17 cellular contexts compared by ENCODE assay signal in genomic region chr21:37415938-37416337, GRCh38. TPM values are rescaled to one million over a fixed set of nuclear protein-coding genes. Genes with fewer than 3 reads are reported as not detected.
A peak's percentile ranks its signal among the peaks of the same experiment; 100 is the strongest.
DNase-seq lines count a peak whose midpoint lies in the region; ATAC-seq, FAIRE-seq and TF ChIP-seq lines count a peak whose summit lies in the region.
"Had no signal": no experiment of that assay in that cellular context is flagged by ENCODE, and none has a peak within 500 bp of the region (broad histone marks: within the 10 kb centered on the region; RNA-seq: fewer than 3 reads in every experiment).

No MANE protein-coding gene starts in this region.

- FAIRE-seq in H54 (lab: Jason Lieb, UNC), result no peak

- no peak for TF ChIP-seq POLR2A in right lobe of liver (IDR thresholded peaks at IDR 0.05)
- TF ChIP-seq POLR2A in suprapubic skin (IDR thresholded peaks at IDR 0.05), result no peak
- TF ChIP-seq POLR2A in H54 (IDR thresholded peaks at IDR 0.05; ENCODE audit: low read depth, low read length), result no peak

- H3K4me1 ChIP-seq in right atrium auricular region (peaks cover 0 to 84% of the 10 kb centered on the region in 2 donors), right lobe of liver (peaks cover 0 to 37% (median 8%) of the 10 kb centered on the region in 4 donors), suprapubic skin (peaks cover 58% of the 10 kb centered on the region)

- intact Hi-C loops in left ventricle myocardium superior (cut with micrococcal nuclease) (no loop called here), right lobe of liver (cut with DNase I) (no loop called here)
- intact Hi-C loops in activated T-helper 2 cell treated with anti-CD3 and anti-CD28 coated beads, Interferon-gamma antibody, Interleukin-2, Interleukin-4, amounts not matched to agents 10 μg/mL and 5 μg/mL and 100 μg/mL, durations not matched to agents 14 hours and 24 hours and 36 hours (cut with micrococcal nuclease), result no loop called here

- ATAC-seq in left ventricle myocardium superior (peak; percentile 50), right lobe of liver (peak; percentile 67 to 87 (median 80))

- H3K9me3 ChIP-seq in right atrium auricular region, result no peaks in the 10 kb centered on the region
- no peaks in the 10 kb centered on the region for H3K9me3 ChIP-seq in right lobe of liver
- no peaks in the 10 kb centered on the region for H3K9me3 ChIP-seq in suprapubic skin
- H3K9me3 ChIP-seq: HAP-1, sigmoid colon had no signal

- H3K27ac ChIP-seq in right atrium auricular region, result peak overlapping the region in 1 of 2 donors; percentile 22
- H3K27ac ChIP-seq in right lobe of liver, result peak overlapping the region in 1 of 3 donors; percentile 14
- H3K27ac ChIP-seq in suprapubic skin, result peak overlapping the region; percentile 34
- H3K27ac ChIP-seq: epithelial cell of prostate, sigmoid colon had no signal

- H3K4me3 Mint-ChIP-seq in activated T-helper 2 cell treated with anti-CD3 and anti-CD28 coated beads, Interferon-gamma antibody, Interleukin-2, Interleukin-4, amounts not matched to agents 10 μg/mL and 5 μg/mL and 100 μg/mL, durations not matched to agents 14 hours and 24 hours and 36 hours (ENCODE audit: low read depth), result no peak overlapping the region

- peaks cover 67% of the 10 kb centered on the region for H3K4me1 Mint-ChIP-seq in activated T-helper 2 cell treated with anti-CD3 and anti-CD28 coated beads, Interferon-gamma antibody, Interleukin-2, Interleukin-4, amounts not matched to agents 10 μg/mL and 5 μg/mL and 100 μg/mL, durations not matched to agents 14 hours and 24 hours and 36 hours (ENCODE audit: low read depth)

- H3K36me3 Mint-ChIP-seq in activated T-helper 2 cell treated with anti-CD3 and anti-CD28 coated beads, Interferon-gamma antibody, Interleukin-2, Interleukin-4, amounts not matched to agents 10 μg/mL and 5 μg/mL and 100 μg/mL, durations not matched to agents 14 hours and 24 hours and 36 hours (ENCODE audit: low read depth), result peaks cover 12% of the 10 kb centered on the region

- WGBS in right lobe of liver (ENCODE audit: insufficient coverage, low coverage, low lambda C conversion rate, missing lambda C conversion rate), result 22% methylated on average over 2 of the region's 2 CpGs
- 42% methylated on average over 2 of the region's 2 CpGs for WGBS in suprapubic skin

- peak overlapping the region; percentile 2 for H3K27ac Mint-ChIP-seq in activated T-helper 2 cell treated with anti-CD3 and anti-CD28 coated beads, Interferon-gamma antibody, Interleukin-2, Interleukin-4, amounts not matched to agents 10 μg/mL and 5 μg/mL and 100 μg/mL, durations not matched to agents 14 hours and 24 hours and 36 hours

- H3K27me3 ChIP-seq in right atrium auricular region (no peaks in the 10 kb centered on the region), right lobe of liver (no peaks in the 10 kb centered on the region), suprapubic skin (no peaks in the 10 kb centered on the region)
- H3K27me3 ChIP-seq: sigmoid colon had no signal

- H3K4me3 ChIP-seq in right atrium auricular region, result no peak overlapping the region
- H3K4me3 ChIP-seq in right lobe of liver, result no peak overlapping the region
- no peak overlapping the region for H3K4me3 ChIP-seq in suprapubic skin
- H3K4me3 ChIP-seq: HAP-1, sigmoid colon had no signal

- no peak for TF ChIP-seq CTCF in right atrium auricular region (IDR thresholded peaks at IDR 0.05)
- no peak for TF ChIP-seq CTCF in right lobe of liver (IDR thresholded peaks at IDR 0.05)
- TF ChIP-seq CTCF in suprapubic skin (IDR thresholded peaks at IDR 0.05), result no peak

- no peak for TF ChIP-seq EP300 in suprapubic skin (IDR thresholded peaks at IDR 0.05)

- H3K36me3 ChIP-seq in right atrium auricular region, result no peaks in the 10 kb centered on the region
- no peaks in the 10 kb centered on the region for H3K36me3 ChIP-seq in right lobe of liver
- H3K36me3 ChIP-seq in suprapubic skin, result no peaks in the 10 kb centered on the region
- H3K36me3 ChIP-seq: HAP-1 had no signal

- H3K9me3 Mint-ChIP-seq in activated T-helper 2 cell treated with anti-CD3 and anti-CD28 coated beads, Interferon-gamma antibody, Interleukin-2, Interleukin-4, amounts not matched to agents 10 μg/mL and 5 μg/mL and 100 μg/mL, durations not matched to agents 14 hours and 24 hours and 36 hours, result no peaks in the 10 kb centered on the region

- H3K27me3 Mint-ChIP-seq in activated T-helper 2 cell treated with anti-CD3 and anti-CD28 coated beads, Interferon-gamma antibody, Interleukin-2, Interleukin-4, amounts not matched to agents 10 μg/mL and 5 μg/mL and 100 μg/mL, durations not matched to agents 14 hours and 24 hours and 36 hours (ENCODE audit: low read depth), result no peaks in the 10 kb centered on the region

- no peak for DNase-seq in left ventricle myocardium superior
- no peak for DNase-seq in right atrium auricular region (ENCODE audit: low spot score)
- no peak for DNase-seq in activated T-helper 2 cell treated with anti-CD3 and anti-CD28 coated beads, Interferon-gamma antibody, Interleukin-2, Interleukin-4, amounts not matched to agents 10 μg/mL and 5 μg/mL and 100 μg/mL, durations not matched to agents 14 hours and 24 hours and 36 hours (ENCODE audit: low spot score)
- no peak for DNase-seq in right lobe of liver
- no peak for DNase-seq in suprapubic skin (ENCODE audit: low spot score in 2 of 2)
- DNase-seq in NOMO-1 treated with DMSO at 0.1 percent for 48 hours (lab: John Stamatoyannopoulos, UW; ENCODE audit: unreplicated experiment), result no peak
- no peak for DNase-seq in 8988T
- DNase-seq in H54 (ENCODE audit: insufficient read length, low spot score), result no peak
- DNase-seq: anterior cingulate cortex; DMS 273 treated with DMSO at 0.1 percent for 48 hours; NCI-H146; NCI-H345; sigmoid colon; stimulated activated CD4-positive, alpha-beta T cell treated with anti-CD3 and anti-CD28 coated beads, Interleukin-4, amount 100 ng/mL, for 1 hour; stimulated activated CD8-positive, alpha-beta memory T cell treated with anti-CD3 and anti-CD28 coated beads, Interleukin-4, amount 100 ng/mL, for 48 hours had no signal

RNA-seq across cellular contexts. Expression of gene DYRK1A, which starts 49.4 kb away (rescaled TPM):
- total RNA-seq in left ventricle myocardium superior (67.1 TPM), right atrium auricular region (10 to 100 TPM; 69.3 to 94.7 TPM), right lobe of liver (10 to 100 TPM; 20.6 to 32.5 (median 25.7) TPM), suprapubic skin (100 to 1,000 TPM in 1 of 4 donors, 10 to 100 TPM in 3; 76.5 to 105 (median 91.3) TPM)
- total RNA-seq in activated T-helper 2 cell treated with anti-CD3 and anti-CD28 coated beads, Interferon-gamma antibody, Interleukin-2, Interleukin-4, amounts not matched to agents 10 μg/mL and 5 μg/mL and 100 μg/mL, durations not matched to agents 14 hours and 24 hours and 36 hours, result 61.8 and 62.5 TPM in 2 replicates
